Comparison of ENCODE assay signal across 18 cellular contexts in genomic region chr6:168021581-168021980, GRCh38. TPM values are rescaled to one million over a fixed set of nuclear protein-coding genes. Genes with fewer than 3 reads are reported as not detected.
DNase-seq lines count a peak whose midpoint lies in the region; ATAC-seq and TF ChIP-seq lines count a peak whose summit lies in the region.
"Had no signal": no experiment of that assay in that cellular context is flagged by ENCODE, and none has a peak within 500 bp of the region (broad histone marks: within the 10 kb centered on the region; RNA-seq: fewer than 3 reads in every experiment).

No MANE protein-coding gene starts in this region.

- no peak overlapping the region for H3K9ac ChIP-seq in smooth muscle cell (ENCODE audit: low read depth)

- H3K4me3 ChIP-seq in HEK293 (ENCODE audit: low read depth, low read length): no peak overlapping the region
- no peak overlapping the region for H3K4me3 ChIP-seq in esophagus muscularis mucosa
- no peak overlapping the region for H3K4me3 ChIP-seq in smooth muscle cell
- H3K4me3 ChIP-seq: GM23338 had no signal

- H3K27ac ChIP-seq in HEK293 (ENCODE audit: extremely low read depth, low read depth, low read length) (no peak overlapping the region), esophagus muscularis mucosa (replicated peaks in 1 of 4) (no peak overlapping the region), smooth muscle cell (ENCODE audit: low read depth) (no peak overlapping the region)
- H3K27ac ChIP-seq: C4-2B, HL-60 had no signal

- no peaks in the 10 kb centered on the region for H3K79me2 ChIP-seq in smooth muscle cell (ENCODE audit: low read depth)

- POLR2A ChIA-PET in HEK293 (lab: Yijun Ruan, JAX): no interaction called here

- H3K27me3 ChIP-seq in esophagus muscularis mucosa (peaks cover 0 to 38% (median 0%) of the 10 kb centered on the region in 4 donors), smooth muscle cell (ENCODE audit: low read depth) (no peaks in the 10 kb centered on the region)

- H3K4me2 ChIP-seq in smooth muscle cell: no peak overlapping the region
- H3K4me2 ChIP-seq: GM23338 had no signal

- TF ChIP-seq CTCF in HEK293 (tag by site-specific recombination; IDR thresholded peaks at IDR 0.05) (no peak), esophagus muscularis mucosa (IDR thresholded peaks at IDR 0.05) (no peak), smooth muscle cell (IDR thresholded peaks at IDR 0.05; ENCODE audit: borderline replicate concordance, insufficient read depth, poor library complexity, severe bottlenecking) (no peak)

- H3F3A ChIP-seq in smooth muscle cell (ENCODE audit: low read depth): no peaks in the 10 kb centered on the region

- peak overlapping the region; percentile 51 for H2AFZ ChIP-seq in smooth muscle cell (ENCODE audit: low read depth)
- H2AFZ ChIP-seq: GM23338 had no signal

- no peaks in the 10 kb centered on the region for H4K20me1 ChIP-seq in smooth muscle cell (ENCODE audit: low read depth)

- 82% methylated on average over 5 of the region's 5 CpGs for WGBS in esophagus muscularis mucosa
- 21% methylated on average over 5 of the region's 5 CpGs for WGBS in smooth muscle cell (ENCODE audit: low lambda C conversion rate)

- ATAC-seq in GM19035 (IDR thresholded peaks at IDR 0.05; ENCODE audit: unreplicated experiment): no peak
- ATAC-seq: GM23338 had no signal

- intact Hi-C loops in esophagus muscularis mucosa (cut with DNase I): no loop called here

- H3K9me3 ChIP-seq in HEK293 (ENCODE audit: control insufficient read depth, insufficient read depth, low read depth, low read length) (no peaks in the 10 kb centered on the region), esophagus muscularis mucosa (no peaks in the 10 kb centered on the region), smooth muscle cell (replicated peaks; ENCODE audit: low read depth) (no peaks in the 10 kb centered on the region)
- H3K9me3 ChIP-seq: Caco-2 had no signal

- no peaks in the 10 kb centered on the region for H3K36me3 ChIP-seq in HEK293 (ENCODE audit: control insufficient read depth in 2 of 2, insufficient read depth in 1 of 2, low read length in 2 of 2)
- H3K36me3 ChIP-seq in esophagus muscularis mucosa: no peaks in the 10 kb centered on the region
- no peaks in the 10 kb centered on the region for H3K36me3 ChIP-seq in smooth muscle cell (ENCODE audit: low read depth)

- CTCF ChIA-PET in HEK293 (lab: Yijun Ruan, JAX): interaction anchor here (0.7 kb wide), 1 partner anchor 845 kb away, joined by 3 read pairs; no protein-coding TSS in a partner anchor

- DNase-seq in SK-N-DZ (ENCODE audit: low spot score) (peak; percentile 50), esophagus muscularis mucosa (ENCODE audit: extremely low spot score) (peak; percentile 21), smooth muscle cell (lab: John Stamatoyannopoulos, UW; ENCODE audit: unreplicated experiment) (no peak), GDM1 (lab: John Stamatoyannopoulos, UW) (no peak)
- DNase-seq in activated CD4-positive, alpha-beta T cell treated with anti-CD3 and anti-CD28 coated beads, Interleukin-2, amount 50 U/mL, for 1 hour: no peak
- DNase-seq: ACHN; AML-193; Caco-2; CD4-positive, alpha-beta T cell; HCEC 1CT; HFFc6 had no signal

- no peak for TF ChIP-seq EP300 in esophagus muscularis mucosa (IDR thresholded peaks at IDR 0.05)

- H3K4me1 ChIP-seq in HEK293 (ENCODE audit: control insufficient read depth, insufficient read depth, low read length) (peaks cover 19% of the 10 kb centered on the region), esophagus muscularis mucosa (no peaks in the 10 kb centered on the region), smooth muscle cell (ENCODE audit: low read depth) (no peaks in the 10 kb centered on the region)
- H3K4me1 ChIP-seq: Caco-2 had no signal

- no peak for TF ChIP-seq POLR2A in esophagus muscularis mucosa (IDR thresholded peaks at IDR 0.05; ENCODE audit: low read depth)

TF ChIP-seq in HEK293, 187 proteins besides CTCF, POLR2A, EP300 and RAD21:
- TF ChIP-seq ZSCAN16 (tag by site-specific recombination; IDR thresholded peaks at IDR 0.05): no peak
- TF ChIP-seq TRIM28 (IDR thresholded peaks at IDR 0.05; ENCODE audit: borderline replicate concordance, low read length): peak; percentile 46; the same call in 1 of the 2 replicates
- TF ChIP-seq, protein P1, sequence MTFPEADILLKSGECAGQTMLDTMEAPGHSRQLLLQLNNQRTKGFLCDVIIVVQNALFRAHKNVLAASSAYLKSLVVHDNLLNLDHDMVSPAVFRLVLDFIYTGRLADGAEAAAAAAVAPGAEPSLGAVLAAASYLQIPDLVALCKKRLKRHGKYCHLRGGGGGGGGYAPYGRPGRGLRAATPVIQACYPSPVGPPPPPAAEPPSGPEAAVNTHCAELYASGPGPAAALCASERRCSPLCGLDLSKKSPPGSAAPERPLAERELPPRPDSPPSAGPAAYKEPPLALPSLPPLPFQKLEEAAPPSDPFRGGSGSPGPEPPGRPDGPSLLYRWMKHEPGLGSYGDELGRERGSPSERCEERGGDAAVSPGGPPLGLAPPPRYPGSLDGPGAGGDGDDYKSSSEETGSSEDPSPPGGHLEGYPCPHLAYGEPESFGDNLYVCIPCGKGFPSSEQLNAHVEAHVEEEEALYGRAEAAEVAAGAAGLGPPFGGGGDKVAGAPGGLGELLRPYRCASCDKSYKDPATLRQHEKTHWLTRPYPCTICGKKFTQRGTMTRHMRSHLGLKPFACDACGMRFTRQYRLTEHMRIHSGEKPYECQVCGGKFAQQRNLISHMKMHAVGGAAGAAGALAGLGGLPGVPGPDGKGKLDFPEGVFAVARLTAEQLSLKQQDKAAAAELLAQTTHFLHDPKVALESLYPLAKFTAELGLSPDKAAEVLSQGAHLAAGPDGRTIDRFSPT (tag by site-specific recombination; IDR thresholded peaks at IDR 0.05): no peak
- TF ChIP-seq SETDB1 (IDR thresholded peaks at IDR 0.05; ENCODE audit: insufficient read length, low read length): peak; percentile 22
- TF ChIP-seq ZNF747 (tag by site-specific recombination; IDR thresholded peaks at IDR 0.05): no peak
- TF ChIP-seq ZNF776 (tag by site-specific recombination; IDR thresholded peaks at IDR 0.05; ENCODE audit: borderline replicate concordance): no peak
TF ChIP-seq in HEK293: peak in this region for 2.

RNA-seq across cellular contexts. Expression of gene KIF25, which starts 24.1 kb away (rescaled TPM):
- 0.17 and 0.28 TPM in 2 replicates for polyA plus RNA-seq in SK-N-DZ (2014; cell fraction: cytosol; rRNA removed)
- polyA plus RNA-seq in SK-N-DZ (2014; cell fraction: nucleus; rRNA removed): 0.76 and 4.6 TPM in 2 replicates
- under 1 TPM in 1 of 4 donors, not detected in 3; 0.17 TPM for total RNA-seq in esophagus muscularis mucosa
- 0.22 and 1.2 TPM in 2 replicates for total RNA-seq in smooth muscle cell
- polyA plus RNA-seq in smooth muscle cell: 1.5 TPM in 1 of 2 replicates, not detected in the other
- total RNA-seq: Caco-2; CD4-positive, alpha-beta T cell; HFFc6; HT1080 had no signal
- polyA plus RNA-seq: BJ had no signal

RNA-seq across cellular contexts. Expression of gene FRMD1, which starts 57.4 kb away (rescaled TPM):
- not detected in 2 replicates for polyA plus RNA-seq in SK-N-DZ (2014; cell fraction: cytosol; rRNA removed)
- polyA plus RNA-seq in SK-N-DZ (2014; cell fraction: nucleus; rRNA removed): not detected in 2 replicates
- under 1 TPM in 1 of 4 donors, not detected in 3; 0.17 TPM for total RNA-seq in esophagus muscularis mucosa
- total RNA-seq in smooth muscle cell: not detected in 2 replicates
- not detected in 2 replicates for polyA plus RNA-seq in smooth muscle cell
- total RNA-seq: CD4-positive, alpha-beta T cell; HFFc6; HT1080 had no signal
- polyA plus RNA-seq: BJ had no signal

Comparison
In these comparisons a context has a peak if more than half of its experiments do, and no peak if none do; other contexts are left out.
1. DNase-seq: peak in SK-N-DZ (single experiment) and esophagus muscularis mucosa (single experiment); none in smooth muscle cell (single experiment), activated CD4-positive, alpha-beta T cell treated with anti-CD3 and anti-CD28 coated beads, Interleukin-2, amount 50 U/mL, for 1 hour (single experiment) and GDM1 (single experiment).